ENCODE assay signal across 11 cellular contexts in genomic region chr10:90289037-90289436, GRCh38.
DNase-seq lines count a peak whose midpoint lies in the region; ATAC-seq and TF ChIP-seq lines count a peak whose summit lies in the region.
"Had no signal": no experiment of that assay in that cellular context is flagged by ENCODE, and none has a peak within 500 bp of the region (broad histone marks: within the 10 kb centered on the region; RNA-seq: fewer than 3 reads in every experiment).

No MANE protein-coding gene starts in this region.

- DNase-seq in Ammon's horn (ENCODE audit: low spot score) (peak; percentile 7), NOMO-1 treated with dmso at 0.1 percent for 144 hours (lab: John Stamatoyannopoulos, UW; ENCODE audit: unreplicated experiment) (peak; percentile 8), fibroblast of villous mesenchyme (ENCODE audit: low read depth) (peak; percentile 44), retina (no peak), cerebellar cortex (ENCODE audit: low spot score) (no peak), NCI-H2171 treated with DMSO at 0.1 percent for 48 hours (lab: John Stamatoyannopoulos, UW) (no peak)
- DNase-seq: NCI-H1436 treated with DMSO at 0.1 percent for 48 hours; stimulated activated CD4-positive, alpha-beta T cell treated with anti-CD3 and anti-CD28 coated beads, Interleukin-15, amount 100 ng/mL, for 24 hours had no signal

- ATAC-seq in GM21390 (IDR thresholded peaks at IDR 0.05; ENCODE audit: unreplicated experiment) (peak; percentile 58), GM19397 (IDR thresholded peaks at IDR 0.05; ENCODE audit: unreplicated experiment) (no peak)

- H3K4me3 ChIP-seq in fibroblast of villous mesenchyme (ENCODE audit: low read depth, low read length) = no peak overlapping the region
- H3K4me3 ChIP-seq: esophagus muscularis mucosa had no signal

- TF ChIP-seq CTCF in fibroblast of villous mesenchyme (IDR thresholded peaks at IDR 0.05; ENCODE audit: insufficient read depth, low read depth, low read length) = no peak

Comparison
In these comparisons a context has a peak if more than half of its experiments do, and no peak if none do; other contexts are left out.
1. DNase-seq: peak in Ammon's horn (single experiment), NOMO-1 treated with dmso at 0.1 percent for 144 hours (single experiment) and fibroblast of villous mesenchyme (single experiment); none in retina (single experiment), cerebellar cortex (single experiment) and NCI-H2171 treated with DMSO at 0.1 percent for 48 hours (single experiment).